8 cellular contexts compared by ENCODE assay signal in the genomic region with DNA sequence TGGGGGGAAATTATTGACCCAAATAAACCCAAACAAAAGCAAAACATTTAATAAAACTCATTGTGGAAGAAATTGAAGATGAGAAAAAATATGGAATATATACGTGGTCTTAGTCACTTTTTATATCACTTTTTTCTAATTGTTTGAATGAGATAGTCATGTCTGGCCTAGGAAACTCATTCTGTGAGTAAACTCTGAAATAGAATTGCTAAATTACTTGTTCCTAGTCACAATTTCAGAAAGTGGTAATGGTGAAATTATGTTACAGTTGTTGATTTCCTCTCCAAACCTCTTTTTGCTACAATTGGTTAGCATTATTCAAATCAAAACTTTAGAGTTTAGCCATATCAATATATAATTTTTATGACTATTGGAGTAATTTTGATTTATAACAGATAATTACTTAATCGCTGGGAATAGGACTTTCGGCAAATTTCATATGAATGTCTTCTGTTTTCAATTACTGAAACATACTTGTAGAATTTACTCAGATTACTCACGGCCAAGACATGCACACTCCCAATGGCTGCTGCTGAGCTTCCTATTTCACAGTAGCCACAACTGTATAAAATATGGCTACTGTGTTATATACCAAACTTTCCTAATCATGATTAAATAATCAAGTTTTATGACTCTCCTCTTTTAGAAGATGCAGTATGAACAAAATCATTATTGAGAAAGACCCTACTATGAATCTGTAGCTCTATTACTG.
A peak's percentile ranks its signal among the peaks of the same experiment; 100 is the strongest.
DNase-seq lines count a peak whose midpoint lies in the region; ATAC-seq, FAIRE-seq and TF ChIP-seq lines count a peak whose summit lies in the region.
"Not testable (repeated sequence)": the region's sequence is repeated elsewhere in the genome, so short reads cannot be mapped to it uniquely, and the experiment has no call there.

No MANE protein-coding gene starts in this region.

- not testable (repeated sequence) for TF ChIP-seq POLR2A in GM12878 (IDR thresholded peaks at IDR 0.05; ENCODE audit: low read depth, low read length)

- H3K4me2 ChIP-seq in GM12878 (ENCODE audit: control insufficient read depth, insufficient read depth) = not testable (repeated sequence)

- not testable (repeated sequence) for H3K27ac Mint-ChIP-seq in stimulated activated effector memory CD8-positive, alpha-beta T cell treated with anti-CD3 and anti-CD28 coated beads, Interleukin-12 subunit alpha, Interleukin-12 subunit beta, amount 100 ng/mL, for 72 hours

- not testable (repeated sequence) for TF ChIP-seq EP300 in GM12878 (IDR thresholded peaks at IDR 0.05; ENCODE audit: borderline replicate concordance in 1 of 2, control insufficient read depth in 1 of 2, low read depth in 2 of 2, low read length in 2 of 2)

- DNase-seq in AG08395 (ENCODE audit: low spot score) = peak; percentile 37
- DNase-seq in EL = peak; percentile 73
- not testable (repeated sequence) for DNase-seq in GM12878 (ENCODE audit: low read depth, low spot score); stimulated activated effector memory CD8-positive, alpha-beta T cell treated with anti-CD3 and anti-CD28 coated beads, Interleukin-12 subunit alpha, Interleukin-12 subunit beta, amount 100 ng/mL, for 72 hours (ENCODE audit: low spot score in 2 of 2)
- peak; percentile 35 for DNase-seq in fibroblast of the aortic adventitia (ENCODE audit: low read depth)

- not testable (repeated sequence) for H3K4me3 ChIP-seq in GM12878; fibroblast of the aortic adventitia (ENCODE audit: low read depth, low read length)

- not testable (repeated sequence) for H3K79me2 ChIP-seq in GM12878 (ENCODE audit: control insufficient read depth, insufficient read depth, low read length)

- H3K27me3 ChIP-seq in GM12878 (replicated peaks in 1 of 2; ENCODE audit: control insufficient read depth in 2 of 2, insufficient read depth in 2 of 2, low read length in 1 of 2) = not testable (repeated sequence)

- intact Hi-C loops in GM12878 (cut with micrococcal nuclease; ENCODE audit: unreplicated experiment) = not testable (repeated sequence)

- H3K4me1 ChIP-seq in GM12878 (ENCODE audit: control insufficient read depth, insufficient read depth, low read length) = not testable (repeated sequence)

- not testable (repeated sequence) for H2AFZ ChIP-seq in GM12878 (ENCODE audit: control insufficient read depth, low read depth, low read length)

- CTCF ChIA-PET in GM12878 (lab: Yijun Ruan, JAX) = not testable (repeated sequence)

- not testable (repeated sequence) for TF ChIP-seq CTCF in GM12878 (IDR thresholded peaks at IDR 0.05 in 2 of 3, conservative IDR thresholded peaks at IDR 0.05 in 1 of 3; ENCODE audit: control insufficient read depth in 2 of 3, extremely low read depth in 1 of 3, insufficient read depth in 1 of 3, low read depth in 3 of 3, low read length in 3 of 3); fibroblast of the aortic adventitia (IDR thresholded peaks at IDR 0.05; ENCODE audit: insufficient read depth, low read length)

- POLR2A ChIA-PET in GM12878 (lab: Charles Lee) = not testable (repeated sequence)

- not testable (repeated sequence) for H3K27ac ChIP-seq in GM12878 (ENCODE audit: control insufficient read depth, insufficient read depth)

- H3K4me3 Mint-ChIP-seq in stimulated activated effector memory CD8-positive, alpha-beta T cell treated with anti-CD3 and anti-CD28 coated beads, Interleukin-12 subunit alpha, Interleukin-12 subunit beta, amount 100 ng/mL, for 72 hours = not testable (repeated sequence)

- WGBS in GM12878 (ENCODE audit: insufficient coverage, insufficient replicate concordance, low lambda C conversion rate, missing lambda C conversion rate) = 23% methylated on average over 4 of the region's 4 CpGs

- H3K36me3 ChIP-seq in GM12878 (ENCODE audit: control insufficient read depth in 2 of 2, insufficient read depth in 2 of 2, low read length in 1 of 2) = not testable (repeated sequence)

- not testable (repeated sequence) for H3K9me3 ChIP-seq in GM12878 (replicated peaks; ENCODE audit: control insufficient read depth, insufficient read depth, low read length)

- in situ Hi-C loops in GM12878 (cut with MboI) = not testable (repeated sequence)

- BruUV-seq in GM12878 (replicated peaks; lab: Mats Ljungman, UMichigan) = not testable (repeated sequence)

- H3K4me1 Mint-ChIP-seq in stimulated activated effector memory CD8-positive, alpha-beta T cell treated with anti-CD3 and anti-CD28 coated beads, Interleukin-12 subunit alpha, Interleukin-12 subunit beta, amount 100 ng/mL, for 72 hours = not testable (repeated sequence)

- RAD21 ChIA-PET in GM12878 (lab: Charles Lee; ENCODE audit: unreplicated experiment) = not testable (repeated sequence)

- SMC1A ChIA-PET in GM12878 (lab: Charles Lee; ENCODE audit: uncharacterized antibody, unreplicated experiment) = not testable (repeated sequence)

- not testable (repeated sequence) for FAIRE-seq in GM12878 (lab: Jason Lieb, UNC)

- ATAC-seq in GM21526 (IDR thresholded peaks at IDR 0.05; ENCODE audit: low FRiP score, unreplicated experiment) (peak; percentile 76), HG02885 (IDR thresholded peaks at IDR 0.05; ENCODE audit: poor library complexity, unreplicated experiment) (peak; percentile 65), SK-N-SH treated with all-trans-retinoic acid at 6 μM for 48 hours (peak; percentile 95), GM12878 (peak; percentile 70)
- ATAC-seq in stimulated activated effector memory CD8-positive, alpha-beta T cell treated with anti-CD3 and anti-CD28 coated beads, Interleukin-12 subunit alpha, Interleukin-12 subunit beta, amount 100 ng/mL, for 72 hours = peak; percentile 89

- not testable (repeated sequence) for TF ChIP-seq RAD21 in GM12878 (IDR thresholded peaks at IDR 0.05; ENCODE audit: insufficient read depth, low read depth, low read length)

- H4K20me1 ChIP-seq in GM12878 (ENCODE audit: control insufficient read depth, insufficient read depth) = not testable (repeated sequence)

- H3K36me3 Mint-ChIP-seq in stimulated activated effector memory CD8-positive, alpha-beta T cell treated with anti-CD3 and anti-CD28 coated beads, Interleukin-12 subunit alpha, Interleukin-12 subunit beta, amount 100 ng/mL, for 72 hours = not testable (repeated sequence)

- H3K9me3 Mint-ChIP-seq in stimulated activated effector memory CD8-positive, alpha-beta T cell treated with anti-CD3 and anti-CD28 coated beads, Interleukin-12 subunit alpha, Interleukin-12 subunit beta, amount 100 ng/mL, for 72 hours = not testable (repeated sequence)

- H3K9ac ChIP-seq in GM12878 (ENCODE audit: control insufficient read depth, insufficient read depth, low read length) = not testable (repeated sequence)

TF ChIP-seq in GM12878, 131 proteins besides CTCF, POLR2A, EP300 and RAD21:
- TF ChIP-seq, protein P1, sequence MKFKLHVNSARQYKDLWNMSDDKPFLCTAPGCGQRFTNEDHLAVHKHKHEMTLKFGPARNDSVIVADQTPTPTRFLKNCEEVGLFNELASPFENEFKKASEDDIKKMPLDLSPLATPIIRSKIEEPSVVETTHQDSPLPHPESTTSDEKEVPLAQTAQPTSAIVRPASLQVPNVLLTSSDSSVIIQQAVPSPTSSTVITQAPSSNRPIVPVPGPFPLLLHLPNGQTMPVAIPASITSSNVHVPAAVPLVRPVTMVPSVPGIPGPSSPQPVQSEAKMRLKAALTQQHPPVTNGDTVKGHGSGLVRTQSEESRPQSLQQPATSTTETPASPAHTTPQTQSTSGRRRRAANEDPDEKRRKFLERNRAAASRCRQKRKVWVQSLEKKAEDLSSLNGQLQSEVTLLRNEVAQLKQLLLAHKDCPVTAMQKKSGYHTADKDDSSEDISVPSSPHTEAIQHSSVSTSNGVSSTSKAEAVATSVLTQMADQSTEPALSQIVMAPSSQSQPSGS (IDR thresholded peaks at IDR 0.05; ENCODE audit: low read length) = peak; percentile 34; the same call in 1 of the 2 replicates
- TF ChIP-seq RUNX3 (IDR thresholded peaks at IDR 0.05; ENCODE audit: low read length) (peak; percentile 27; the same call in 1 of the 2 replicates), FOXM1 (IDR thresholded peaks at IDR 0.05; ENCODE audit: low read depth, low read length) (0 out of 2 replicates have a peak, but pooled peaks have one; percentile 34), JUNB (IDR thresholded peaks at IDR 0.05) (peak; percentile 86), NFIC (IDR thresholded peaks at IDR 0.05; ENCODE audit: low read depth, low read length) (peak; percentile 63)
